17 cellular contexts compared by ENCODE assay signal in the genomic region with DNA sequence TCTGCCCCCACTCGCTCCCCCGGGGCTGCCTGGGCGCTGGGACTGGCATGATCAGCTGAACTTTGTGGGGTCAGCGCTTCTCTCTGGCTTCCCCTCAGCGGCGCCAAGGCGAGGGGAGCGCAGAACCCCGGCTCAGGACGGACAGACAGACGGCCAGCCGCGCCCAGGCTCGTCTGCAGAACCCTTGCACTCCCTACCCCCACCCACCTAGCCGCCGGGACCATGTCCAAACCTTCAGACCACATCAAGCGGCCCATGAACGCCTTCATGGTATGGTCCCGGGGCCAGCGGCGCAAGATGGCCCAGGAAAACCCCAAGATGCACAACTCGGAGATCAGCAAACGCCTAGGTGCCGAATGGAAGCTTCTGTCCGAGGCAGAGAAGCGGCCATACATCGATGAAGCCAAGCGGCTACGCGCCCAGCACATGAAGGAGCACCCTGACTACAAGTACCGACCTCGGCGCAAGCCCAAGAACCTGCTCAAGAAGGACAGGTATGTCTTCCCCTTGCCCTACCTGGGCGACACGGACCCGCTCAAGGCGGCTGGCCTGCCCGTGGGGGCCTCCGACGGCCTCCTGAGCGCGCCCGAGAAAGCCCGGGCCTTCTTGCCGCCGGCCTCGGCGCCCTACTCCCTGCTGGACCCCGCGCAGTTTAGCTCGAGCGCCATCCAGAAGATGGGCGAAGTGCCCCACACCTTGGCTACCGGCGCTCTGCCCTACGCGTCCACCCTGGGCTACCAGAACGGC. TPM values are rescaled to one million over a fixed set of nuclear protein-coding genes. Genes with fewer than 3 reads are reported as not detected.
A peak's percentile ranks its signal among the peaks of the same experiment; 100 is the strongest.
DNase-seq lines count a peak whose midpoint lies in the region; ATAC-seq and TF ChIP-seq lines count a peak whose summit lies in the region.
"Had no signal": no experiment of that assay in that cellular context is flagged by ENCODE, and none has a peak within 500 bp of the region (broad histone marks: within the 10 kb centered on the region; RNA-seq: fewer than 3 reads in every experiment).

No MANE protein-coding gene starts in this region.

- no peak for ATAC-seq in HG03460 (IDR thresholded peaks at IDR 0.05; ENCODE audit: unreplicated experiment)
- ATAC-seq: gastroesophageal sphincter; stimulated activated effector memory CD8-positive, alpha-beta T cell treated with anti-CD3 and anti-CD28 coated beads, Interleukin-12 subunit alpha, Interleukin-12 subunit beta, amount 100 ng/mL, for 72 hours had no signal

- no peaks in the 10 kb centered on the region for H3K79me2 ChIP-seq in parathyroid adenoma

- WGBS in iPS DF 6.9 (ENCODE audit: insufficient coverage, insufficient read length), result no CpG with 5 or more reads among the region's 58 CpGs

- H3K4me2 ChIP-seq in parathyroid adenoma (ENCODE audit: low read length), result peak overlapping the region; percentile 80
- H3K4me2 ChIP-seq: BLaER1 treated with 17β-estradiol and CSF1 and Interleukin-3, amounts not matched to agents 10 nM and 100 nM had no signal

- H3K27ac ChIP-seq in HUES48 (ENCODE audit: low read depth, low read length) (no peak overlapping the region), iPS DF 6.9 (ENCODE audit: low read length) (no peak overlapping the region), parathyroid adenoma (no peak overlapping the region), SJCRH30 (no peak overlapping the region)
- H3K27ac ChIP-seq: BLaER1 treated with 17β-estradiol and CSF1 and Interleukin-3, amounts not matched to agents 10 nM and 100 nM; gastroesophageal sphincter; pancreas; VCaP had no signal

- H3K4me3 ChIP-seq in HUES48 (ENCODE audit: low read depth, low read length) (peak overlapping the region; percentile 50), iPS DF 6.9 (ENCODE audit: low read length) (peak overlapping the region; percentile 11; the same call in 1 of the 2 replicates), parathyroid adenoma (ENCODE audit: low read depth, low read length) (no peak overlapping the region), SJCRH30 (no peak overlapping the region)
- H3K4me3 ChIP-seq: BLaER1 treated with 17β-estradiol and CSF1 and Interleukin-3, amounts not matched to agents 10 nM and 100 nM had no signal

- no peak for TF ChIP-seq CTCF in parathyroid adenoma (IDR thresholded peaks at IDR 0.05)

- H3K9ac ChIP-seq in HUES48 (ENCODE audit: low read depth, low read length), result no peak overlapping the region
- no peak overlapping the region for H3K9ac ChIP-seq in parathyroid adenoma
- H3K9ac ChIP-seq: BLaER1 treated with 17β-estradiol and CSF1 and Interleukin-3, amounts not matched to agents 10 nM and 100 nM had no signal

- H3K36me3 ChIP-seq in HUES48 (ENCODE audit: control insufficient read depth, insufficient read depth, low read length) (no peaks in the 10 kb centered on the region), iPS DF 6.9 (ENCODE audit: control insufficient read depth, insufficient read depth, low read length) (no peaks in the 10 kb centered on the region), parathyroid adenoma (ENCODE audit: control insufficient read depth, insufficient read depth, low read length) (no peaks in the 10 kb centered on the region), SJCRH30 (no peaks in the 10 kb centered on the region)
- H3K36me3 ChIP-seq: BLaER1 treated with 17β-estradiol and CSF1 and Interleukin-3, amounts not matched to agents 10 nM and 100 nM; gastroesophageal sphincter; pancreas had no signal

- H3K9me3 ChIP-seq in HUES48 (ENCODE audit: control insufficient read depth, insufficient read depth, low read length), result no peaks in the 10 kb centered on the region
- no peaks in the 10 kb centered on the region for H3K9me3 ChIP-seq in iPS DF 6.9 (ENCODE audit: control insufficient read depth, insufficient read depth, low read length)
- H3K9me3 ChIP-seq in parathyroid adenoma (ENCODE audit: control insufficient read depth, low read length), result no peaks in the 10 kb centered on the region
- H3K9me3 ChIP-seq in SJCRH30 (replicated peaks), result no peaks in the 10 kb centered on the region
- H3K9me3 ChIP-seq: gastroesophageal sphincter, pancreas had no signal

- H3K27me3 ChIP-seq in HUES48 (ENCODE audit: control insufficient read depth, insufficient read depth, low read length), result peaks cover 100% of the 10 kb centered on the region
- H3K27me3 ChIP-seq in iPS DF 6.9 (ENCODE audit: control insufficient read depth, insufficient read depth, low read length), result peaks cover 86% of the 10 kb centered on the region
- peaks cover 24% of the 10 kb centered on the region for H3K27me3 ChIP-seq in parathyroid adenoma (ENCODE audit: control insufficient read depth, insufficient read depth, low read length)
- H3K27me3 ChIP-seq in SJCRH30, result peaks cover 9% of the 10 kb centered on the region; the same call in 1 of the 2 replicates

- H3K4me1 ChIP-seq in HUES48 (ENCODE audit: control insufficient read depth, insufficient read depth, low read length), result peaks cover 81% of the 10 kb centered on the region
- H3K4me1 ChIP-seq in iPS DF 6.9 (ENCODE audit: control insufficient read depth, insufficient read depth, low read length), result peaks cover 23% of the 10 kb centered on the region
- no peaks in the 10 kb centered on the region for H3K4me1 ChIP-seq in parathyroid adenoma
- H3K4me1 ChIP-seq in SJCRH30, result no peaks in the 10 kb centered on the region
- H3K4me1 ChIP-seq: BLaER1 treated with 17β-estradiol and CSF1 and Interleukin-3, amounts not matched to agents 10 nM and 100 nM had no signal

- peak; percentile 26 for DNase-seq in DMS79 treated with DMSO at 0.1 percent for 48 hours (lab: John Stamatoyannopoulos, UW)
- no peak for DNase-seq in DMS79 (lab: John Stamatoyannopoulos, UW)
- no peak for DNase-seq in iPS DF 6.9 (ENCODE audit: low read depth, low spot score)
- no peak for DNase-seq in SJCRH30
- DNase-seq in inferior parietal cortex (ENCODE audit: extremely low spot score), result no peak
- DNase-seq: 8988T, activated gamma-delta T cell, erythroblast, SW 1271 had no signal

- H2AFZ ChIP-seq in parathyroid adenoma, result no peak overlapping the region

RNA-seq across cellular contexts. Expression of gene SOX14, which starts 0.6 kb away (rescaled TPM):
- not detected in 2 replicates for total RNA-seq in SJCRH30 (2014; rRNA removed; shearing (Covaris generic))
- total RNA-seq: gastroesophageal sphincter, pancreas had no signal

Comparison
In these comparisons a context has a peak if more than half of its experiments do, and no peak if none do; other contexts are left out.
1. H3K4me3 ChIP-seq: peak in HUES48 (single experiment) and iPS DF 6.9 (single experiment); none in parathyroid adenoma (single experiment) and SJCRH30 (single experiment).